ENCODE assay signal across 1 cellular context in the genomic region with DNA sequence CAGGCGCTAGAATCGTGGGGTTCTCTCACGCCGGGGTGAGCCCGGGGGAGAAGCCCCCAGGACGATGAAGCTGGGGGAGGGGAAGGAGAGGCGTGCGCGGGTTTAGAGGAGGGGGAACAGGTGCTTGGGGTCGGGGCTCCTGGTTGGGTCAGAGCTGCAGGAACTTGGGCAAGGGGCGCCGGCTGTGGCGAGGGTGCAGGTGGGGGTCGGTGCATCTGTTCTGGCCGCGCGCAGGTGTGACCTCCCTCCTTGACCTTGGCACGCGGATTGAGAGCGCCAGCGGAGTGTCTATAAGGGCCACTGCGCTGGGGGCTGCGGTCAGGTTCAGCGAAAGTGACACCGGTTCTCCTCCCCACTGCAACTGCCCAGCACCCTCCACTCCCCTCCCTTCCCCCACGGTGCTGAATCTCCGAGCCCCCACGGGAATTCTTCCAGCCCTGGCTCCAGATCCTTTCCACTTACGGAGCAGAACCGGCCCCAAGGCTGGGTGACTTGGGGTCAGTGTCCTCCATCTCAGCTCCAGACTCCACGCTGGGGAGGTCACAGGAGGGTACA.
TF ChIP-seq lines count a peak whose summit lies in the region.

No MANE protein-coding gene starts in this region.

TF ChIP-seq in endothelial cell of umbilical vein, 7 proteins besides CTCF, POLR2A, EP300 and RAD21:
- no peak for TF ChIP-seq EZH2 (IDR thresholded peaks at IDR 0.05; ENCODE audit: borderline replicate concordance, low read depth, low read length, severe bottlenecking)
TF ChIP-seq in endothelial cell of umbilical vein: peak in this region for 0.
